ENCODE assay signal across 9 cellular contexts in genomic region chr12:52582971-52583456, GRCh38. TPM values are rescaled to one million over a fixed set of nuclear protein-coding genes. Genes with fewer than 3 reads are reported as not detected.
DNase-seq lines count a peak whose midpoint lies in the region; ATAC-seq and TF ChIP-seq lines count a peak whose summit lies in the region.
"Had no signal": no experiment of that assay in that cellular context is flagged by ENCODE, and none has a peak within 500 bp of the region (broad histone marks: within the 10 kb centered on the region; RNA-seq: fewer than 3 reads in every experiment).

No MANE protein-coding gene starts in this region.

- TF ChIP-seq CTCF in KMS-11 (conservative IDR thresholded peaks at IDR 0.05; ENCODE audit: low read depth, low read length) = peak; percentile 75
- peak in 5 of 6 experiments; percentile 32 to 71 (median 63) for TF ChIP-seq CTCF in thyroid gland (IDR thresholded peaks at IDR 0.05)

- no peak for ATAC-seq in HG03280 (IDR thresholded peaks at IDR 0.05; ENCODE audit: unreplicated experiment)

- peak; percentile 89 for DNase-seq in DMS153 (lab: John Stamatoyannopoulos, UW)
- DNase-seq in RKO (ENCODE audit: low spot score) = peak; percentile 35
- peak; percentile 37 for DNase-seq in activated effector memory CD4-positive, alpha-beta T cell treated with Interleukin-2 at 50 U/mL for 16 hours
- DNase-seq in foreskin melanocyte = peak; percentile 31
- DNase-seq in nucleus accumbens (lab: John Stamatoyannopoulos, UW) = peak in 39 of 56 donors; percentile 3 to 72 (median 21)
- peak; percentile 61 to 63 for DNase-seq in thyroid gland

- H3K9ac ChIP-seq in KMS-11 = no peak overlapping the region

- H3K36me3 ChIP-seq in KMS-11 (ENCODE audit: insufficient read depth) = no peaks in the 10 kb centered on the region
- H3K36me3 ChIP-seq in thyroid gland = no peaks in the 10 kb centered on the region

- H3K27ac ChIP-seq in KMS-11 = no peak overlapping the region
- no peak overlapping the region for H3K27ac ChIP-seq in thyroid gland

- H4K20me1 ChIP-seq in KMS-11 (ENCODE audit: insufficient read depth) = no peaks in the 10 kb centered on the region

- H2AFZ ChIP-seq in KMS-11 (ENCODE audit: low read depth) = no peak overlapping the region

- no peak overlapping the region for H3K4me2 ChIP-seq in KMS-11

- no peak overlapping the region for H3K4me3 ChIP-seq in KMS-11 (IDR thresholded peaks at IDR 0.05; ENCODE audit: insufficient read depth, low read depth, low read length)
- H3K4me3 ChIP-seq in thyroid gland (replicated peaks in 1 of 3) = no peak overlapping the region

- TF ChIP-seq POLR2A in thyroid gland (IDR thresholded peaks at IDR 0.05) = no peak

- H3K27me3 ChIP-seq in KMS-11 (ENCODE audit: insufficient read depth, low read depth) = peaks cover 44% of the 10 kb centered on the region; the same call in 1 of the 2 replicates
- H3K27me3 ChIP-seq in thyroid gland = no peaks in the 10 kb centered on the region

- H3K79me2 ChIP-seq in KMS-11 (ENCODE audit: insufficient read depth, low read depth) = no peaks in the 10 kb centered on the region

- 28 to 31% methylated on average over 7 of the region's 7 CpGs for WGBS in thyroid gland, 2 donors

- intact Hi-C loops in thyroid gland (cut with DNase I) = loop anchor here (5.0 kb wide), 1 partner anchor 284 kb away; no protein-coding TSS in a partner anchor

- no peaks in the 10 kb centered on the region for H3K9me3 ChIP-seq in thyroid gland

- no peaks in the 10 kb centered on the region for H3K4me1 ChIP-seq in KMS-11 (ENCODE audit: low read depth, poor library complexity, severe bottlenecking)
- peaks cover 8 to 18% of the 10 kb centered on the region in 2 donors for H3K4me1 ChIP-seq in thyroid gland

RNA-seq across cellular contexts. Expression of gene KRT74, which starts 9.4 kb away (rescaled TPM):
- not detected for total RNA-seq in thyroid gland
- total RNA-seq: T-helper 1 cell treated with Interleukin-12 subunit alpha and Interleukin-12 subunit beta and Interleukin-4 antibody, amounts not matched to agents 30 ng/mL and 1 ng/mL, for 36 hours had no signal

RNA-seq across cellular contexts. Expression of gene KRT72, which starts 18.2 kb away (rescaled TPM):
- not detected for total RNA-seq in thyroid gland

RNA-seq across cellular contexts. Expression of gene KRT71, which starts 30.1 kb away (rescaled TPM):
- total RNA-seq in thyroid gland = not detected
- total RNA-seq: T-helper 1 cell treated with Interleukin-12 subunit alpha and Interleukin-12 subunit beta and Interleukin-4 antibody, amounts not matched to agents 30 ng/mL and 1 ng/mL, for 36 hours had no signal

RNA-seq across cellular contexts. Expression of gene KRT73, which starts 35.3 kb away (rescaled TPM):
- not detected for total RNA-seq in thyroid gland

Comparison
In these comparisons a context has a peak if more than half of its experiments do, and no peak if none do; other contexts are left out.
1. DNase-seq: peak in every context shown above with its lines; median percentile 89 in DMS153; 62 in thyroid gland; 37 in activated effector memory CD4-positive, alpha-beta T cell treated with Interleukin-2 at 50 U/mL for 16 hours; 35 in RKO; 31 in foreskin melanocyte; 21 in nucleus accumbens.